Comparison of ENCODE assay signal across 18 cellular contexts in genomic region chr16:56613706-56614105, GRCh38. TPM values are rescaled to one million over a fixed set of nuclear protein-coding genes. Genes with fewer than 3 reads are reported as not detected.
DNase-seq lines count a peak whose midpoint lies in the region; ATAC-seq and TF ChIP-seq lines count a peak whose summit lies in the region.
"Had no signal": no experiment of that assay in that cellular context is flagged by ENCODE, and none has a peak within 500 bp of the region (broad histone marks: within the 10 kb centered on the region; RNA-seq: fewer than 3 reads in every experiment).

No MANE protein-coding gene starts in this region.

- no peak for TF ChIP-seq POLR2A in HCT116 (IDR thresholded peaks at IDR 0.05; ENCODE audit: borderline replicate concordance, extremely low read depth, insufficient read depth, insufficient read length)
- TF ChIP-seq POLR2A in upper lobe of left lung (IDR thresholded peaks at IDR 0.05) = no peak
- TF ChIP-seq POLR2A in heart left ventricle (IDR thresholded peaks at IDR 0.05) = no peak

- no TSS peak for BruUV-seq in HCT116 (replicated peaks; lab: Mats Ljungman, UMichigan)

- ATAC-seq in HCT116 (no peak), upper lobe of left lung (ENCODE audit: low FRiP score in 2 of 2) (no peak), heart left ventricle (no peak)

- TF ChIP-seq RAD21 in HCT116 (IDR thresholded peaks at IDR 0.05; ENCODE audit: low read depth) = no peak

- no peaks in the 10 kb centered on the region for H3K9me3 ChIP-seq in HCT116 (ENCODE audit: control insufficient read depth in 1 of 2, insufficient read depth in 1 of 2, low read depth in 1 of 2, low read length in 2 of 2)
- H3K9me3 ChIP-seq in upper lobe of left lung = no peaks in the 10 kb centered on the region
- no peaks in the 10 kb centered on the region for H3K9me3 ChIP-seq in heart left ventricle

- intact Hi-C loops in HCT116 (cut with micrococcal nuclease) (no loop called here), heart left ventricle (cut with DNase I) (no loop called here)
- intact Hi-C loops in activated T-helper 1 cell treated with anti-CD3 and anti-CD28 coated beads, Interleukin-12 subunit alpha, Interleukin-12 subunit beta, Interleukin-2, Interleukin-4 antibody, amounts not matched to agents 30 ng/mL and 10 ng/mL and 1 ng/mL, durations not matched to agents 14 hours and 24 hours and 36 hours (cut with micrococcal nuclease) = loop anchor here (2.0 to 10.0 kb wide), 4 partner anchors 415 to 999 kb away; no protein-coding TSS in a partner anchor

- no peak for TF ChIP-seq EP300 in upper lobe of left lung (IDR thresholded peaks at IDR 0.05)

- no peaks in the 10 kb centered on the region for H4K20me1 ChIP-seq in HCT116 (ENCODE audit: insufficient read depth)

- no peak overlapping the region for H3K4me3 Mint-ChIP-seq in T-helper 2 cell treated with Interferon-gamma antibody and Interleukin-4, amounts not matched to agents 5 μg/mL and 100 μg/mL, for 36 hours
- H3K4me3 Mint-ChIP-seq in activated T-helper 1 cell treated with anti-CD3 and anti-CD28 coated beads, Interleukin-12 subunit alpha, Interleukin-12 subunit beta, Interleukin-2, Interleukin-4 antibody, amounts not matched to agents 30 ng/mL and 10 ng/mL and 1 ng/mL, durations not matched to agents 14 hours and 24 hours and 36 hours = no peak overlapping the region
- H3K4me3 Mint-ChIP-seq: activated CD4-positive, alpha-beta T cell treated with anti-CD3 and anti-CD28 coated beads, Interleukin-2, amount 10 ng/mL, durations not matched to agents 7 days and 5 days had no signal

- no peaks in the 10 kb centered on the region for H3K9me2 ChIP-seq in HCT116 (ENCODE audit: insufficient read depth)

- H3K36me3 ChIP-seq in HCT116 (ENCODE audit: control insufficient read depth in 1 of 2, insufficient read depth in 2 of 2, low read length in 2 of 2) (no peaks in the 10 kb centered on the region), upper lobe of left lung (no peaks in the 10 kb centered on the region), heart left ventricle (no peaks in the 10 kb centered on the region)

- peaks cover 3% of the 10 kb centered on the region for H3K36me3 Mint-ChIP-seq in T-helper 2 cell treated with Interferon-gamma antibody and Interleukin-4, amounts not matched to agents 5 μg/mL and 100 μg/mL, for 36 hours (ENCODE audit: low read depth)
- H3K36me3 Mint-ChIP-seq in activated T-helper 1 cell treated with anti-CD3 and anti-CD28 coated beads, Interleukin-12 subunit alpha, Interleukin-12 subunit beta, Interleukin-2, Interleukin-4 antibody, amounts not matched to agents 30 ng/mL and 10 ng/mL and 1 ng/mL, durations not matched to agents 14 hours and 24 hours and 36 hours (ENCODE audit: low read depth) = peaks cover 3% of the 10 kb centered on the region

- H3K4me1 Mint-ChIP-seq in T-helper 2 cell treated with Interferon-gamma antibody and Interleukin-4, amounts not matched to agents 5 μg/mL and 100 μg/mL, for 36 hours (ENCODE audit: low read depth) = peaks cover 65% of the 10 kb centered on the region
- H3K4me1 Mint-ChIP-seq in activated T-helper 1 cell treated with anti-CD3 and anti-CD28 coated beads, Interleukin-12 subunit alpha, Interleukin-12 subunit beta, Interleukin-2, Interleukin-4 antibody, amounts not matched to agents 30 ng/mL and 10 ng/mL and 1 ng/mL, durations not matched to agents 14 hours and 24 hours and 36 hours (ENCODE audit: low read depth) = peaks cover 64% of the 10 kb centered on the region

- TF ChIP-seq CTCF in HCT116 (IDR thresholded peaks at IDR 0.05 in 2 of 3, conservative IDR thresholded peaks at IDR 0.05 in 1 of 3; ENCODE audit: borderline replicate concordance in 1 of 3, insufficient read depth in 1 of 3, low read depth in 2 of 3, low read length in 2 of 3) = no peak
- TF ChIP-seq CTCF in upper lobe of left lung (IDR thresholded peaks at IDR 0.05) = no peak
- TF ChIP-seq CTCF in heart left ventricle (IDR thresholded peaks at IDR 0.05) = no peak

- CTCF ChIA-PET in HCT116 (lab: Charles Lee) = no interaction called here

- no peak for DNase-seq in T-helper 2 cell treated with Interferon-gamma antibody and Interleukin-4, amounts not matched to agents 5 μg/mL and 100 μg/mL, for 36 hours (ENCODE audit: low spot score)
- DNase-seq in T-helper 2 cell (no peak), HCT116 (ENCODE audit: low read depth, low spot score) (no peak), epithelial cell of prostate (ENCODE audit: low read depth, low spot score) (no peak), upper lobe of left lung (no peak), heart left ventricle (no peak), foreskin melanocyte (no peak)
- no peak for DNase-seq in activated T-helper 1 cell treated with anti-CD3 and anti-CD28 coated beads, Interleukin-12 subunit alpha, Interleukin-12 subunit beta, Interleukin-2, Interleukin-4 antibody, amounts not matched to agents 30 ng/mL and 10 ng/mL and 1 ng/mL, durations not matched to agents 14 hours and 24 hours and 36 hours (ENCODE audit: low spot score)
- DNase-seq: 8988T; activated CD4-positive, alpha-beta T cell treated with anti-CD3 and anti-CD28 coated beads, Interleukin-2, amount 10 ng/mL, durations not matched to agents 7 days and 5 days; activated CD8-positive, alpha-beta memory T cell treated with anti-CD3 and anti-CD28 coated beads, Interleukin-2, amount 50 U/mL, for 4 hours; activated naive CD4-positive, alpha-beta T cell treated with anti-CD3 and anti-CD28 coated beads, Interleukin-2, amount 50 U/mL, for 16 hours; DMS79; effector memory CD4-positive, alpha-beta T cell; NCI-H1930; NCI-H69; stimulated activated CD4-positive, alpha-beta T cell treated with anti-CD3 and anti-CD28 coated beads, Interleukin-4, amount 100 ng/mL, for 4 hours had no signal

- POLR2A ChIA-PET in HCT116 (lab: Charles Lee) = interaction anchor here (16.1 kb wide), 1 partner anchor 11 kb away, joined by 344 read pairs; the partner anchor contains the start of gene MT1E

- H3K4me1 ChIP-seq in HCT116 (ENCODE audit: control insufficient read depth in 1 of 2, insufficient read depth in 2 of 2, low read length in 2 of 2) (peaks cover 48 to 63% of the 10 kb centered on the region in 2 experiments), upper lobe of left lung (peaks cover 28 to 44% (median 35%) of the 10 kb centered on the region in 4 donors), heart left ventricle (peaks cover 9 to 58% (median 43%) of the 10 kb centered on the region in 12 donors)

- RAD21 ChIA-PET in HCT116 (lab: Charles Lee; ENCODE audit: low non-redundant PET in 1 of 2, low total read pairs in 2 of 2, uncharacterized antibody in 2 of 2, unreplicated experiment in 2 of 2) = no interaction called here

- H3K27me3 Mint-ChIP-seq in T-helper 2 cell treated with Interferon-gamma antibody and Interleukin-4, amounts not matched to agents 5 μg/mL and 100 μg/mL, for 36 hours (ENCODE audit: low read depth) = no peaks in the 10 kb centered on the region
- H3K27me3 Mint-ChIP-seq in activated T-helper 1 cell treated with anti-CD3 and anti-CD28 coated beads, Interleukin-12 subunit alpha, Interleukin-12 subunit beta, Interleukin-2, Interleukin-4 antibody, amounts not matched to agents 30 ng/mL and 10 ng/mL and 1 ng/mL, durations not matched to agents 14 hours and 24 hours and 36 hours (ENCODE audit: insufficient read depth) = no peaks in the 10 kb centered on the region

- no peaks in the 10 kb centered on the region for H3K27me3 ChIP-seq in HCT116 (ENCODE audit: insufficient read depth, low read length)
- H3K27me3 ChIP-seq in upper lobe of left lung = no peaks in the 10 kb centered on the region
- H3K27me3 ChIP-seq in heart left ventricle = peaks cover 0 to 11% (median 0%) of the 10 kb centered on the region in 9 donors

- no peaks in the 10 kb centered on the region for H3K9me3 Mint-ChIP-seq in T-helper 2 cell treated with Interferon-gamma antibody and Interleukin-4, amounts not matched to agents 5 μg/mL and 100 μg/mL, for 36 hours
- H3K9me3 Mint-ChIP-seq in activated T-helper 1 cell treated with anti-CD3 and anti-CD28 coated beads, Interleukin-12 subunit alpha, Interleukin-12 subunit beta, Interleukin-2, Interleukin-4 antibody, amounts not matched to agents 30 ng/mL and 10 ng/mL and 1 ng/mL, durations not matched to agents 14 hours and 24 hours and 36 hours = no peaks in the 10 kb centered on the region

- no peak overlapping the region for H3K9ac ChIP-seq in HCT116 (ENCODE audit: low read length)

- H3K79me2 ChIP-seq in HCT116 (ENCODE audit: insufficient read depth, low read length) = peaks cover 12% of the 10 kb centered on the region

- H3K27ac ChIP-seq in HCT116 (ENCODE audit: low read depth, low read length) (no peak overlapping the region), epithelial cell of prostate (peak overlapping the region; percentile 95), upper lobe of left lung (no peak overlapping the region), heart left ventricle (no peak overlapping the region)

- H2AFZ ChIP-seq in HCT116 (ENCODE audit: low read depth, low read length, poor library complexity, severe bottlenecking) = peak overlapping the region; percentile 72

- no peak overlapping the region for H3K4me3 ChIP-seq in HCT116 (replicated peaks in 1 of 2; ENCODE audit: low read depth in 1 of 2, low read length in 2 of 2)
- no peak overlapping the region for H3K4me3 ChIP-seq in upper lobe of left lung
- no peak overlapping the region for H3K4me3 ChIP-seq in heart left ventricle

- peak overlapping the region; percentile 31 for H3K4me2 ChIP-seq in HCT116 (ENCODE audit: low read length)

- H3K27ac Mint-ChIP-seq in T-helper 2 cell treated with Interferon-gamma antibody and Interleukin-4, amounts not matched to agents 5 μg/mL and 100 μg/mL, for 36 hours = peak overlapping the region; percentile 4
- H3K27ac Mint-ChIP-seq in activated T-helper 1 cell treated with anti-CD3 and anti-CD28 coated beads, Interleukin-12 subunit alpha, Interleukin-12 subunit beta, Interleukin-2, Interleukin-4 antibody, amounts not matched to agents 30 ng/mL and 10 ng/mL and 1 ng/mL, durations not matched to agents 14 hours and 24 hours and 36 hours = peak overlapping the region; percentile 85

RNA-seq across cellular contexts. Expression of gene MT2A, which starts 5.3 kb away (rescaled TPM):
- total RNA-seq in HCT116 (2021; ENCODE audit: unreplicated experiment) (710 TPM), upper lobe of left lung (100 to 1,000 TPM; 137 to 552 (median 338) TPM), heart left ventricle (100 to 1,000 TPM in 6 of 9 donors, 10 to 100 TPM in 3; 44.3 to 318 (median 125) TPM)
- polyA plus RNA-seq in HCT116 (2012) = 2,621 and 2,940 TPM in 2 replicates
- 348 and 365 TPM in 2 replicates for total RNA-seq in activated T-helper 1 cell treated with anti-CD3 and anti-CD28 coated beads, Interleukin-12 subunit alpha, Interleukin-12 subunit beta, Interleukin-2, Interleukin-4 antibody, amounts not matched to agents 30 ng/mL and 10 ng/mL and 1 ng/mL, durations not matched to agents 14 hours and 24 hours and 36 hours
- polyA plus RNA-seq in heart left ventricle = 100 to 1,000 TPM; 105 to 299 TPM

RNA-seq across cellular contexts. Expression of gene MT1E, which starts 11.9 kb away (rescaled TPM):
- 383 TPM for total RNA-seq in HCT116 (2021; ENCODE audit: unreplicated experiment)
- 1,051 and 1,163 TPM in 2 replicates for polyA plus RNA-seq in HCT116 (2012)
- 135 TPM in 2 replicates for total RNA-seq in activated T-helper 1 cell treated with anti-CD3 and anti-CD28 coated beads, Interleukin-12 subunit alpha, Interleukin-12 subunit beta, Interleukin-2, Interleukin-4 antibody, amounts not matched to agents 30 ng/mL and 10 ng/mL and 1 ng/mL, durations not matched to agents 14 hours and 24 hours and 36 hours
- total RNA-seq in upper lobe of left lung = 100 to 1,000 TPM in 5 of 6 donors, 10 to 100 TPM in 1; 72.3 to 546 (median 187) TPM
- 100 to 1,000 TPM in 5 of 9 donors, 10 to 100 TPM in 4; 64.8 to 192 (median 103) TPM for total RNA-seq in heart left ventricle
- 100 to 1,000 TPM in 1 of 2 donors, 10 to 100 TPM in 1; 33.3 to 172 TPM for polyA plus RNA-seq in heart left ventricle

RNA-seq across cellular contexts. Expression of gene MT1M, which starts 18.8 kb away (rescaled TPM):
- total RNA-seq in HCT116 (2021; ENCODE audit: unreplicated experiment) (0.39 TPM), upper lobe of left lung (100 to 1,000 TPM in 1 of 6 donors, 10 to 100 TPM in 4, 1 to 10 TPM in 1; 8.4 to 194 (median 37.0) TPM), heart left ventricle (10 to 100 TPM in 1 of 9 donors, 1 to 10 TPM in 6, under 1 TPM in 2; 0.61 to 16.2 (median 2.2) TPM)
- not detected in 2 replicates for polyA plus RNA-seq in HCT116 (2012)
- not detected in 2 replicates for total RNA-seq in activated T-helper 1 cell treated with anti-CD3 and anti-CD28 coated beads, Interleukin-12 subunit alpha, Interleukin-12 subunit beta, Interleukin-2, Interleukin-4 antibody, amounts not matched to agents 30 ng/mL and 10 ng/mL and 1 ng/mL, durations not matched to agents 14 hours and 24 hours and 36 hours
- polyA plus RNA-seq in heart left ventricle = 10 to 100 TPM in 1 of 2 donors, 1 to 10 TPM in 1; 7.4 to 11.2 TPM
- total RNA-seq: activated CD4-positive, alpha-beta T cell treated with anti-CD3 and anti-CD28 coated beads, Interleukin-2, amount 10 ng/mL, durations not matched to agents 7 days and 5 days had no signal

RNA-seq across cellular contexts. Expression of gene MT3, which starts 24.4 kb away (rescaled TPM):
- total RNA-seq in HCT116 (2021; ENCODE audit: unreplicated experiment) = not detected
- not detected in 2 replicates for polyA plus RNA-seq in HCT116 (2012)
- 1.9 and 2.7 TPM in 2 replicates for total RNA-seq in activated T-helper 1 cell treated with anti-CD3 and anti-CD28 coated beads, Interleukin-12 subunit alpha, Interleukin-12 subunit beta, Interleukin-2, Interleukin-4 antibody, amounts not matched to agents 30 ng/mL and 10 ng/mL and 1 ng/mL, durations not matched to agents 14 hours and 24 hours and 36 hours
- 1 to 10 TPM in 2 of 6 donors, not detected in 4; 1.4 to 1.5 TPM for total RNA-seq in upper lobe of left lung
- total RNA-seq in heart left ventricle = 1 to 10 TPM in 8 of 9 donors, not detected in 1; 1.3 to 6.9 (median 3.7) TPM
- 10 to 100 TPM in 1 of 2 donors, 1 to 10 TPM in 1; 2.3 to 20.0 TPM for polyA plus RNA-seq in heart left ventricle
- total RNA-seq: osteocyte had no signal

RNA-seq across cellular contexts. Expression of gene MT1A, which starts 24.8 kb away (rescaled TPM):
- total RNA-seq in HCT116 (2021; ENCODE audit: unreplicated experiment) (not detected), upper lobe of left lung (10 to 100 TPM in 4 of 6 donors, 1 to 10 TPM in 1, not detected in 1; 5.4 to 59.1 (median 13.4) TPM), heart left ventricle (10 to 100 TPM in 2 of 9 donors, 1 to 10 TPM in 6, under 1 TPM in 1; 0.92 to 30.1 (median 3.3) TPM)
- not detected in 2 replicates for polyA plus RNA-seq in HCT116 (2012)
- 0.60 and 4.1 TPM in 2 replicates for total RNA-seq in activated T-helper 1 cell treated with anti-CD3 and anti-CD28 coated beads, Interleukin-12 subunit alpha, Interleukin-12 subunit beta, Interleukin-2, Interleukin-4 antibody, amounts not matched to agents 30 ng/mL and 10 ng/mL and 1 ng/mL, durations not matched to agents 14 hours and 24 hours and 36 hours
- 10 to 100 TPM in 1 of 2 donors, 1 to 10 TPM in 1; 8.4 to 43.3 TPM for polyA plus RNA-seq in heart left ventricle
- total RNA-seq: activated CD4-positive, alpha-beta T cell treated with anti-CD3 and anti-CD28 coated beads, Interleukin-2, amount 10 ng/mL, durations not matched to agents 7 days and 5 days; osteocyte had no signal
